In the genomic region with DNA sequence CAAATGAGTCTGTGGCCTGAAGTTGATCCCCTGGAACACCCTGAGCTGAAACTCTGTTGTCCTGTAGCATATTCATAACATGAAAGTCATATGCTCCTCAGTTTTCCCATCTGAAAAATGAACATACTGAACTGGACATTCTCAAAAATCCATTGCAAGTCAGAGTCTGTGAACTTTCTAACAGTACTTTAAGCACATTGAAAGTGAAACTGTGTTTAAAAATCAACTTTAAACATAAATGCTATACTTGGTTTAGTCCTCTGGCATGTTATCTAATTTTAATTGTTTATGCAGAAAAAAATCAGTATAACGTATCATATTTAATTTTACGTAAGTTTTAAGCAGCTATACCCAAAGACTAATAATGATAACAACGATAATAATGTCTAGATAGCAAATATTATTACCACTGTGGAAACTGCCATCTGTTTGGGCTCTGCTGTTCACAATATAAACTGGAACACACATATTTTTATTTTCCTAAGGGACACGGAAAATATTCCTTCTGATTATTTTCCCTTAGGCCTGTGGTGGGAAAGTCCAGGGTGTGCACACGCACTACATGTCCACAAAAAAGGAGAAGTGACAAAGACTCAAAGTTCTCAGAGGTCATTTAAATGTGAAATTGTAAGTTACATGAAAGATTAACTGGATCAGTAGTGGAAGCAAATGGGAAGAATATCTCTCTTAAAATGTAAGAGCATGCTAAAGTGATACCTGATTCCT, we compare ENCODE assay signal across 1 cellular context.
TF ChIP-seq lines count a peak whose summit lies in the region.

No MANE protein-coding gene starts in this region.

TF ChIP-seq in WTC11, 78 proteins besides CTCF, POLR2A, EP300 and RAD21 (continued from another document):
- TF ChIP-seq, protein P1, sequence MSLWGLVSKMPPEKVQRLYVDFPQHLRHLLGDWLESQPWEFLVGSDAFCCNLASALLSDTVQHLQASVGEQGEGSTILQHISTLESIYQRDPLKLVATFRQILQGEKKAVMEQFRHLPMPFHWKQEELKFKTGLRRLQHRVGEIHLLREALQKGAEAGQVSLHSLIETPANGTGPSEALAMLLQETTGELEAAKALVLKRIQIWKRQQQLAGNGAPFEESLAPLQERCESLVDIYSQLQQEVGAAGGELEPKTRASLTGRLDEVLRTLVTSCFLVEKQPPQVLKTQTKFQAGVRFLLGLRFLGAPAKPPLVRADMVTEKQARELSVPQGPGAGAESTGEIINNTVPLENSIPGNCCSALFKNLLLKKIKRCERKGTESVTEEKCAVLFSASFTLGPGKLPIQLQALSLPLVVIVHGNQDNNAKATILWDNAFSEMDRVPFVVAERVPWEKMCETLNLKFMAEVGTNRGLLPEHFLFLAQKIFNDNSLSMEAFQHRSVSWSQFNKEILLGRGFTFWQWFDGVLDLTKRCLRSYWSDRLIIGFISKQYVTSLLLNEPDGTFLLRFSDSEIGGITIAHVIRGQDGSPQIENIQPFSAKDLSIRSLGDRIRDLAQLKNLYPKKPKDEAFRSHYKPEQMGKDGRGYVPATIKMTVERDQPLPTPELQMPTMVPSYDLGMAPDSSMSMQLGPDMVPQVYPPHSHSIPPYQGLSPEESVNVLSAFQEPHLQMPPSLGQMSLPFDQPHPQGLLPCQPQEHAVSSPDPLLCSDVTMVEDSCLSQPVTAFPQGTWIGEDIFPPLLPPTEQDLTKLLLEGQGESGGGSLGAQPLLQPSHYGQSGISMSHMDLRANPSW (CRISPR knock-in tag; conservative IDR thresholded peaks at IDR 0.05; ENCODE audit: low read depth): no peak
- TF ChIP-seq, protein P2, sequence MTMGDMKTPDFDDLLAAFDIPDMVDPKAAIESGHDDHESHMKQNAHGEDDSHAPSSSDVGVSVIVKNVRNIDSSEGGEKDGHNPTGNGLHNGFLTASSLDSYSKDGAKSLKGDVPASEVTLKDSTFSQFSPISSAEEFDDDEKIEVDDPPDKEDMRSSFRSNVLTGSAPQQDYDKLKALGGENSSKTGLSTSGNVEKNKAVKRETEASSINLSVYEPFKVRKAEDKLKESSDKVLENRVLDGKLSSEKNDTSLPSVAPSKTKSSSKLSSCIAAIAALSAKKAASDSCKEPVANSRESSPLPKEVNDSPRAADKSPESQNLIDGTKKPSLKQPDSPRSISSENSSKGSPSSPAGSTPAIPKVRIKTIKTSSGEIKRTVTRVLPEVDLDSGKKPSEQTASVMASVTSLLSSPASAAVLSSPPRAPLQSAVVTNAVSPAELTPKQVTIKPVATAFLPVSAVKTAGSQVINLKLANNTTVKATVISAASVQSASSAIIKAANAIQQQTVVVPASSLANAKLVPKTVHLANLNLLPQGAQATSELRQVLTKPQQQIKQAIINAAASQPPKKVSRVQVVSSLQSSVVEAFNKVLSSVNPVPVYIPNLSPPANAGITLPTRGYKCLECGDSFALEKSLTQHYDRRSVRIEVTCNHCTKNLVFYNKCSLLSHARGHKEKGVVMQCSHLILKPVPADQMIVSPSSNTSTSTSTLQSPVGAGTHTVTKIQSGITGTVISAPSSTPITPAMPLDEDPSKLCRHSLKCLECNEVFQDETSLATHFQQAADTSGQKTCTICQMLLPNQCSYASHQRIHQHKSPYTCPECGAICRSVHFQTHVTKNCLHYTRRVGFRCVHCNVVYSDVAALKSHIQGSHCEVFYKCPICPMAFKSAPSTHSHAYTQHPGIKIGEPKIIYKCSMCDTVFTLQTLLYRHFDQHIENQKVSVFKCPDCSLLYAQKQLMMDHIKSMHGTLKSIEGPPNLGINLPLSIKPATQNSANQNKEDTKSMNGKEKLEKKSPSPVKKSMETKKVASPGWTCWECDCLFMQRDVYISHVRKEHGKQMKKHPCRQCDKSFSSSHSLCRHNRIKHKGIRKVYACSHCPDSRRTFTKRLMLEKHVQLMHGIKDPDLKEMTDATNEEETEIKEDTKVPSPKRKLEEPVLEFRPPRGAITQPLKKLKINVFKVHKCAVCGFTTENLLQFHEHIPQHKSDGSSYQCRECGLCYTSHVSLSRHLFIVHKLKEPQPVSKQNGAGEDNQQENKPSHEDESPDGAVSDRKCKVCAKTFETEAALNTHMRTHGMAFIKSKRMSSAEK (CRISPR knock-in tag; IDR thresholded peaks at IDR 0.05; ENCODE audit: borderline replicate concordance): no peak
- TF ChIP-seq, protein P3, sequence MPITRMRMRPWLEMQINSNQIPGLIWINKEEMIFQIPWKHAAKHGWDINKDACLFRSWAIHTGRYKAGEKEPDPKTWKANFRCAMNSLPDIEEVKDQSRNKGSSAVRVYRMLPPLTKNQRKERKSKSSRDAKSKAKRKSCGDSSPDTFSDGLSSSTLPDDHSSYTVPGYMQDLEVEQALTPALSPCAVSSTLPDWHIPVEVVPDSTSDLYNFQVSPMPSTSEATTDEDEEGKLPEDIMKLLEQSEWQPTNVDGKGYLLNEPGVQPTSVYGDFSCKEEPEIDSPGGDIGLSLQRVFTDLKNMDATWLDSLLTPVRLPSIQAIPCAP (CRISPR knock-in tag; IDR thresholded peaks at IDR 0.05): no peak
- TF ChIP-seq, protein P4, sequence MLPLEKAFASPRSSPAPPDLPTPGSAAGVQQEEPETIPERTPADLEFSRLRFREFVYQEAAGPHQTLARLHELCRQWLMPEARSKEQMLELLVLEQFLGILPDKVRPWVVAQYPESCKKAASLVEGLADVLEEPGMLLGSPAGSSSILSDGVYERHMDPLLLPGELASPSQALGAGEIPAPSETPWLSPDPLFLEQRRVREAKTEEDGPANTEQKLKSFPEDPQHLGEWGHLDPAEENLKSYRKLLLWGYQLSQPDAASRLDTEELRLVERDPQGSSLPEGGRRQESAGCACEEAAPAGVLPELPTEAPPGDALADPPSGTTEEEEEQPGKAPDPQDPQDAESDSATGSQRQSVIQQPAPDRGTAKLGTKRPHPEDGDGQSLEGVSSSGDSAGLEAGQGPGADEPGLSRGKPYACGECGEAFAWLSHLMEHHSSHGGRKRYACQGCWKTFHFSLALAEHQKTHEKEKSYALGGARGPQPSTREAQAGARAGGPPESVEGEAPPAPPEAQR (CRISPR knock-in tag; IDR thresholded peaks at IDR 0.05): no peak
- TF ChIP-seq NR1H2 (CRISPR knock-in tag; IDR thresholded peaks at IDR 0.05) (no peak), KAT7 (CRISPR knock-in tag; IDR thresholded peaks at IDR 0.05; ENCODE audit: borderline replicate concordance) (no peak), CBFB (CRISPR knock-in tag; IDR thresholded peaks at IDR 0.05; ENCODE audit: low read depth) (no peak), ERG (CRISPR knock-in tag; IDR thresholded peaks at IDR 0.05) (no peak), E2F4 (CRISPR knock-in tag; IDR thresholded peaks at IDR 0.05; ENCODE audit: borderline replicate concordance, low read depth) (no peak), CREB1 (CRISPR knock-in tag; IDR thresholded peaks at IDR 0.05) (no peak), ESRRA (CRISPR knock-in tag; IDR thresholded peaks at IDR 0.05; ENCODE audit: borderline replicate concordance) (no peak), MXD4 (CRISPR knock-in tag; IDR thresholded peaks at IDR 0.05; ENCODE audit: borderline replicate concordance) (no peak), GTF2I (CRISPR knock-in tag; conservative IDR thresholded peaks at IDR 0.05) (no peak), MYBL2 (CRISPR knock-in tag; IDR thresholded peaks at IDR 0.05) (no peak)
- TF ChIP-seq, protein P5, sequence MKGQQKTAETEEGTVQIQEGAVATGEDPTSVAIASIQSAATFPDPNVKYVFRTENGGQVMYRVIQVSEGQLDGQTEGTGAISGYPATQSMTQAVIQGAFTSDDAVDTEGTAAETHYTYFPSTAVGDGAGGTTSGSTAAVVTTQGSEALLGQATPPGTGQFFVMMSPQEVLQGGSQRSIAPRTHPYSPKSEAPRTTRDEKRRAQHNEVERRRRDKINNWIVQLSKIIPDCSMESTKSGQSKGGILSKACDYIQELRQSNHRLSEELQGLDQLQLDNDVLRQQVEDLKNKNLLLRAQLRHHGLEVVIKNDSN (CRISPR knock-in tag; IDR thresholded peaks at IDR 0.05): no peak
TF ChIP-seq in WTC11: peak in this region for 0.
